ENCODE assay signal across 8 cellular contexts in the genomic region with DNA sequence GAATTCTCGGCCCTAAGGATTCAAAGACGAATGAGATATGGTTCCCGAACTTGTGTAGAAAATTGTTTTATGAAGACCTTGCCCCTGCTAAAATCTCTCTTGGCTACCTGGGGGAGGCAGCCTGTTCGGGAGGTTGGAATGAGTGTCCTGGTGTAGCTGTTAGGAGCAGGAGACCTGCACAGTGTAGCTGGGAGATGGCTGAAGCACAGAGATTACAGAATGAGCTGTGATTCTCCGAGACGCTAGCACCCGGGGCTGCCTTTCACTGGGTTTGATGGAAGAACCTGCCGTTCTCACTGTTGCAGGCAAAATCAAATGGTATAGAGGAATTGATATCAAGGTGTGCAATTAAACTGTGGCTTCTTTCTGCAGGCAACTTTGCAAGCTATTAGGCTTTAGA.
DNase-seq lines count a peak whose midpoint lies in the region; ATAC-seq and TF ChIP-seq lines count a peak whose summit lies in the region.
"Had no signal": no experiment of that assay in that cellular context is flagged by ENCODE, and none has a peak within 500 bp of the region (broad histone marks: within the 10 kb centered on the region; RNA-seq: fewer than 3 reads in every experiment).

No MANE protein-coding gene starts in this region.

- peaks cover 38% of the 10 kb centered on the region for H3K4me1 Mint-ChIP-seq in central memory CD8-positive, alpha-beta T cell
- peaks cover 35% of the 10 kb centered on the region for H3K4me1 Mint-ChIP-seq in nephron
- H3K4me1 Mint-ChIP-seq in activated CD4-positive, alpha-beta memory T cell treated with anti-CD3 and anti-CD28 coated beads, Interleukin-2, amount 10 ng/mL, durations not matched to agents 7 days and 5 days: peaks cover 37% of the 10 kb centered on the region

- no peak overlapping the region for H3K56ac ChIP-seq in IMR-90 (ENCODE audit: extremely low read depth, insufficient read depth, low read length)

- H3K27ac ChIP-seq in DND-41 (ENCODE audit: low read length) (no peak overlapping the region; the same call in 1 of the 2 replicates), IMR-90 (ENCODE audit: insufficient read depth, low read length) (no peak overlapping the region)

- no peak overlapping the region for H2BK15ac ChIP-seq in IMR-90 (ENCODE audit: low read depth, low read length)

- no TSS peak for BruUV-seq in IMR-90 (replicated peaks; lab: Mats Ljungman, UMichigan)

- POLR2A ChIA-PET in IMR-90 (lab: Charles Lee; ENCODE audit: unreplicated experiment): no interaction called here
- POLR2A ChIA-PET in activated CD4-positive, alpha-beta memory T cell treated with anti-CD3 and anti-CD28 coated beads, Interleukin-2, amount 10 ng/mL, durations not matched to agents 7 days and 5 days (lab: Charles Lee): no interaction called here

- H2AFZ ChIP-seq in DND-41 (ENCODE audit: low read depth, low read length) (peak overlapping the region; percentile 78), IMR-90 (replicated peaks; ENCODE audit: low read length, poor library complexity) (no peak overlapping the region)

- H3K9me1 ChIP-seq in IMR-90 (ENCODE audit: insufficient read depth, low read length): peaks cover 17% of the 10 kb centered on the region

- no peak for TF ChIP-seq POLR2A in IMR-90 (IDR thresholded peaks at IDR 0.05; ENCODE audit: low read depth, low read length)

- H2BK5ac ChIP-seq in IMR-90 (ENCODE audit: low read depth, low read length, poor library complexity, severe bottlenecking): no peak overlapping the region

- H3K4me2 ChIP-seq in DND-41 (ENCODE audit: insufficient read depth, low read length) (peak overlapping the region; percentile 76), IMR-90 (ENCODE audit: low read depth, low read length) (no peak overlapping the region)

- WGBS in IMR-90 (ENCODE audit: extremely low coverage in 2 of 2, insufficient read length in 1 of 2), 2 experiments: 77% methylated on average over 6 of the region's 8 CpGs; no CpG with 5 or more reads in 1 of the 2 experiments

- H2AK5ac ChIP-seq in IMR-90 (ENCODE audit: low read depth, low read length): no peak overlapping the region

- peak overlapping the region; percentile 44 for H3K4me3 Mint-ChIP-seq in central memory CD8-positive, alpha-beta T cell
- H3K4me3 Mint-ChIP-seq in nephron: peak overlapping the region; percentile 60 to 74 (median 63)
- H3K4me3 Mint-ChIP-seq in activated CD4-positive, alpha-beta memory T cell treated with anti-CD3 and anti-CD28 coated beads, Interleukin-2, amount 10 ng/mL, durations not matched to agents 7 days and 5 days: no peak overlapping the region

- no peaks in the 10 kb centered on the region for H4K20me1 ChIP-seq in DND-41 (ENCODE audit: insufficient read depth, low read length)
- H4K20me1 ChIP-seq in IMR-90 (ENCODE audit: insufficient read depth, low read length): no peaks in the 10 kb centered on the region; the same call in 1 of the 2 replicates

- no peak for TF ChIP-seq RAD21 in IMR-90 (IDR thresholded peaks at IDR 0.05; ENCODE audit: low read length)

- H3K9me3 ChIP-seq in DND-41 (ENCODE audit: insufficient read depth, low read length, severe bottlenecking) (no peaks in the 10 kb centered on the region), IMR-90 (ENCODE audit: control insufficient read depth, insufficient read depth, low read length) (no peaks in the 10 kb centered on the region)

- H2AK9ac ChIP-seq in IMR-90 (replicated peaks; ENCODE audit: low read depth, low read length, poor library complexity): no peak overlapping the region

- intact Hi-C loops in IMR-90 (cut with micrococcal nuclease): no loop called here

- H3K4ac ChIP-seq in IMR-90 (ENCODE audit: low read depth, low read length): no peak overlapping the region

- H3K4me1 ChIP-seq in DND-41 (ENCODE audit: insufficient read depth, low read length) (peaks cover 38% of the 10 kb centered on the region), IMR-90 (ENCODE audit: control insufficient read depth, insufficient read depth, low read length) (peaks cover 8% of the 10 kb centered on the region)

- no peak for DNase-seq in DND-41
- no peak for DNase-seq in IMR-90
- no peak for DNase-seq in central memory CD8-positive, alpha-beta T cell (ENCODE audit: low spot score in 2 of 2)
- no peak for DNase-seq in activated CD4-positive, alpha-beta memory T cell treated with anti-CD3 and anti-CD28 coated beads, Interleukin-2, amount 10 ng/mL, durations not matched to agents 7 days and 5 days
- DNase-seq in NCI-H2196 treated with DMSO at 0.1 percent for 48 hours (lab: John Stamatoyannopoulos, UW; ENCODE audit: unreplicated experiment): no peak
- DNase-seq: NCI-H2029 treated with DMSO at 0.1 percent for 48 hours had no signal

- H3K4me3 ChIP-seq in DND-41 (ENCODE audit: low read depth in 1 of 2, low read length in 2 of 2) (peak overlapping the region in 1 of 2 experiments; percentile 76; a peak in 1 of 4 replicates), IMR-90 (ENCODE audit: insufficient read depth, low read depth, low read length) (no peak overlapping the region)

- H3K18ac ChIP-seq in IMR-90 (ENCODE audit: low read depth, low read length): no peak overlapping the region

- H4K5ac ChIP-seq in IMR-90 (ENCODE audit: low read depth, low read length): no peak overlapping the region

- no peak overlapping the region for H4K91ac ChIP-seq in IMR-90 (ENCODE audit: insufficient read depth, low read depth, low read length)

- H3K79me1 ChIP-seq in IMR-90 (ENCODE audit: low read depth in 1 of 2, low read length in 2 of 2): peaks cover 10 to 47% of the 10 kb centered on the region in 2 experiments

- CTCF ChIA-PET in IMR-90 (lab: Yijun Ruan, JAX): no interaction called here
- CTCF ChIA-PET in activated CD4-positive, alpha-beta memory T cell treated with anti-CD3 and anti-CD28 coated beads, Interleukin-2, amount 10 ng/mL, durations not matched to agents 7 days and 5 days (lab: Charles Lee): interaction anchor here (1.4 to 2.3 kb wide), 2 partner anchors 23 to 32 kb away, joined by 3 to 16 read pairs; no protein-coding TSS in a partner anchor

- no peaks in the 10 kb centered on the region for H3K27me3 Mint-ChIP-seq in central memory CD8-positive, alpha-beta T cell
- no peaks in the 10 kb centered on the region for H3K27me3 Mint-ChIP-seq in nephron (ENCODE audit: low read depth)
- no peaks in the 10 kb centered on the region for H3K27me3 Mint-ChIP-seq in activated CD4-positive, alpha-beta memory T cell treated with anti-CD3 and anti-CD28 coated beads, Interleukin-2, amount 10 ng/mL, durations not matched to agents 7 days and 5 days

- ATAC-seq in DND-41 (ENCODE audit: insufficient read depth, low read depth) (no peak), IMR-90 (ENCODE audit: low read depth) (no peak), HG02970 (IDR thresholded peaks at IDR 0.05; ENCODE audit: low FRiP score, unreplicated experiment) (no peak)
- no peak for ATAC-seq in central memory CD8-positive, alpha-beta T cell (replicated peaks; ENCODE audit: extremely low read depth, poor library complexity, severe bottlenecking)

- H3K27ac Mint-ChIP-seq in central memory CD8-positive, alpha-beta T cell (ENCODE audit: low read depth): peak overlapping the region; percentile 4
- H3K27ac Mint-ChIP-seq in nephron: peak overlapping the region in 1 of 3 experiments; percentile 42
- H3K27ac Mint-ChIP-seq in activated CD4-positive, alpha-beta memory T cell treated with anti-CD3 and anti-CD28 coated beads, Interleukin-2, amount 10 ng/mL, durations not matched to agents 7 days and 5 days: no peak overlapping the region

- in situ Hi-C loops in IMR-90 (cut with MboI; ENCODE audit: low sequenced_read_pairs): no loop called here

- no peak overlapping the region; a peak in 1 of 4 replicates for H4K8ac ChIP-seq in IMR-90 (ENCODE audit: low read depth in 2 of 2, low read length in 2 of 2)

- TF ChIP-seq CTCF in DND-41 (IDR thresholded peaks at IDR 0.05; ENCODE audit: borderline replicate concordance, extremely low read depth, low read length, poor library complexity, severe bottlenecking): no peak
- TF ChIP-seq CTCF in IMR-90 (conservative IDR thresholded peaks at IDR 0.05; ENCODE audit: low read depth, low read length): no peak
- TF ChIP-seq CTCF in nephron (IDR thresholded peaks at IDR 0.05; ENCODE audit: unreplicated experiment in 3 of 3): no peak

- H3K9ac ChIP-seq in DND-41 (ENCODE audit: low read depth, low read length) (peak overlapping the region; percentile 57; the same call in 1 of the 2 replicates), IMR-90 (ENCODE audit: low read depth, low read length) (no peak overlapping the region)

- no peak overlapping the region for H3K14ac ChIP-seq in IMR-90 (replicated peaks; ENCODE audit: low read depth, low read length)

- H3K36me3 Mint-ChIP-seq in central memory CD8-positive, alpha-beta T cell (ENCODE audit: insufficient read depth): no peaks in the 10 kb centered on the region
- H3K36me3 Mint-ChIP-seq in nephron (ENCODE audit: low read depth): no peaks in the 10 kb centered on the region
- H3K36me3 Mint-ChIP-seq in activated CD4-positive, alpha-beta memory T cell treated with anti-CD3 and anti-CD28 coated beads, Interleukin-2, amount 10 ng/mL, durations not matched to agents 7 days and 5 days (ENCODE audit: low read depth): no peaks in the 10 kb centered on the region

- H3K27me3 ChIP-seq in DND-41 (ENCODE audit: insufficient read depth, low read length, poor library complexity): no peaks in the 10 kb centered on the region
- no peaks in the 10 kb centered on the region for H3K27me3 ChIP-seq in IMR-90 (ENCODE audit: control insufficient read depth, insufficient read depth, low read length)

- H3K23ac ChIP-seq in IMR-90 (ENCODE audit: low read depth, low read length): 0 out of 2 replicates have a peak overlapping the region, but pooled peaks have one; percentile 27

- peaks cover 24% of the 10 kb centered on the region for H3K79me2 ChIP-seq in DND-41 (ENCODE audit: insufficient read depth, low read length)

- no peak overlapping the region for H2BK20ac ChIP-seq in IMR-90 (ENCODE audit: low read depth, low read length)

- no peaks in the 10 kb centered on the region for H3K9me3 Mint-ChIP-seq in central memory CD8-positive, alpha-beta T cell
- H3K9me3 Mint-ChIP-seq in nephron: no peaks in the 10 kb centered on the region
- no peaks in the 10 kb centered on the region for H3K9me3 Mint-ChIP-seq in activated CD4-positive, alpha-beta memory T cell treated with anti-CD3 and anti-CD28 coated beads, Interleukin-2, amount 10 ng/mL, durations not matched to agents 7 days and 5 days

- no peak overlapping the region for H2BK120ac ChIP-seq in IMR-90 (ENCODE audit: low read depth, low read length)

- no peaks in the 10 kb centered on the region for H3K36me3 ChIP-seq in DND-41 (ENCODE audit: insufficient read depth, low read length)
- no peaks in the 10 kb centered on the region for H3K36me3 ChIP-seq in IMR-90 (ENCODE audit: control insufficient read depth, insufficient read depth, low read length)

- dilution Hi-C loops in IMR-90 (cut with HindIII; ENCODE audit: low sequenced_read_pairs, unreplicated experiment): no loop called here

TF ChIP-seq in IMR-90, 13 proteins besides CTCF, POLR2A, EP300 and RAD21 (continues in another document):
- TF ChIP-seq BHLHE40 (IDR thresholded peaks at IDR 0.05; ENCODE audit: low read depth, low read length): no peak
- TF ChIP-seq FOS (IDR thresholded peaks at IDR 0.05; ENCODE audit: low read depth, low read length): no peak
